Comparison of ENCODE assay signal across 1 cellular context in genomic region chr2:24511894-24512293, GRCh38.
TF ChIP-seq lines count a peak whose summit lies in the region.

No MANE protein-coding gene starts in this region.

TF ChIP-seq in GM12878, 131 proteins besides CTCF, POLR2A, EP300 and RAD21:
- TF ChIP-seq PAX8 (IDR thresholded peaks at IDR 0.05) (no peak), MYC (IDR thresholded peaks at IDR 0.05; ENCODE audit: insufficient read depth, insufficient read length, insufficient replicate concordance, low read length, severe bottlenecking) (no peak), CUX1 (IDR thresholded peaks at IDR 0.05; ENCODE audit: insufficient replicate concordance, low read depth, low read length) (peak; percentile 36)
